8 cellular contexts compared by ENCODE assay signal in genomic region chr4:110970642-110971041, GRCh38.
DNase-seq lines count a peak whose midpoint lies in the region; ATAC-seq and TF ChIP-seq lines count a peak whose summit lies in the region.

No MANE protein-coding gene starts in this region.

- no peak overlapping the region for H3K9ac ChIP-seq in PC-3 (ENCODE audit: low read length)

- H3K4me1 ChIP-seq in PC-3 (ENCODE audit: insufficient read depth, low read length): no peaks in the 10 kb centered on the region

- no peak overlapping the region for H3K4me3 Mint-ChIP-seq in T-cell

- H3K4me2 ChIP-seq in PC-3 (ENCODE audit: low read length): no peak overlapping the region

- H2AFZ ChIP-seq in PC-3 (ENCODE audit: low read length): no peak overlapping the region

- H3K36me3 ChIP-seq in PC-3 (ENCODE audit: low read depth, low read length): no peaks in the 10 kb centered on the region

- H3K36me3 Mint-ChIP-seq in T-cell: no peaks in the 10 kb centered on the region

- H3K27me3 ChIP-seq in PC-3 (ENCODE audit: low read length): peaks cover 13% of the 10 kb centered on the region

- no peaks in the 10 kb centered on the region for H3K27me3 Mint-ChIP-seq in T-cell

- no peaks in the 10 kb centered on the region for H3K9me3 ChIP-seq in PC-3 (ENCODE audit: low read length)

- H4K20me1 ChIP-seq in PC-3 (ENCODE audit: low read length): no peaks in the 10 kb centered on the region

- no peaks in the 10 kb centered on the region for H3K4me1 Mint-ChIP-seq in T-cell

- no peak overlapping the region for H3K27ac ChIP-seq in PC-3 (ENCODE audit: low read length)

- CTCF ChIA-PET in PC-3 (lab: Charles Lee) (no interaction called here), T-cell (lab: Charles Lee) (no interaction called here)

- H3K79me2 ChIP-seq in PC-3 (ENCODE audit: low read length): no peaks in the 10 kb centered on the region

- H3K9me3 Mint-ChIP-seq in T-cell: peaks cover 0 to 2% (median 0%) of the 10 kb centered on the region in 3 donors

- no peaks in the 10 kb centered on the region for H3K9me2 ChIP-seq in PC-3 (replicated peaks; ENCODE audit: low read length)

- TF ChIP-seq CTCF in PC-3 (conservative IDR thresholded peaks at IDR 0.05; ENCODE audit: low read depth, low read length) (peak; percentile 64), foreskin fibroblast (IDR thresholded peaks at IDR 0.05; ENCODE audit: low read depth, low read length) (peak; percentile 55)

- POLR2A ChIA-PET in PC-3 (lab: Charles Lee; ENCODE audit: unreplicated experiment): no interaction called here
- POLR2A ChIA-PET in T-cell (lab: Charles Lee): no interaction called here

- DNase-seq in COLO668 (lab: John Stamatoyannopoulos, UW; ENCODE audit: unreplicated experiment): peak; percentile 40
- peak; percentile 53 for DNase-seq in PC-3
- DNase-seq in foreskin fibroblast: peak; percentile 23 to 71
- DNase-seq in head of caudate nucleus: no peak
- no peak for DNase-seq in T-cell
- DNase-seq in NCI-H446 treated with DMSO at 0.1 percent for 48 hours (lab: John Stamatoyannopoulos, UW): no peak

- intact Hi-C loops in PC-3 (cut with micrococcal nuclease) (no loop called here), head of caudate nucleus (cut with DNase I) (no loop called here)

- BruUV-seq in PC-3 (replicated peaks; lab: Mats Ljungman, UMichigan): no TSS peak

- H3K27ac Mint-ChIP-seq in T-cell: no peak overlapping the region

- H3K4me3 ChIP-seq in PC-3 (ENCODE audit: low read length) (no peak overlapping the region), foreskin fibroblast (ENCODE audit: low read depth in 1 of 2, low read length in 2 of 2) (no peak overlapping the region)

- ATAC-seq in GM18858 (IDR thresholded peaks at IDR 0.05; ENCODE audit: unreplicated experiment): peak; percentile 83
- ATAC-seq in HG03135 (IDR thresholded peaks at IDR 0.05; ENCODE audit: unreplicated experiment): peak; percentile 88
- no peak for ATAC-seq in PC-3
- ATAC-seq in T-cell (replicated peaks in 1 of 4): no peak

- H3F3A ChIP-seq in PC-3 (ENCODE audit: low read length, unreplicated experiment): no peaks in the 10 kb centered on the region

Comparison
In these comparisons a context has a peak if more than half of its experiments do, and no peak if none do; other contexts are left out.
1. DNase-seq: peak in COLO668 (single experiment), PC-3 (single experiment) and foreskin fibroblast (2 of 2); none in head of caudate nucleus (0 of 42), T-cell (0 of 34) and NCI-H446 treated with DMSO at 0.1 percent for 48 hours (single experiment).
2. ATAC-seq: peak in GM18858 (single experiment) and HG03135 (single experiment); none in PC-3 (single experiment) and T-cell (0 of 4).